ENCODE assay signal across 16 cellular contexts in genomic region chr5:143979044-143979690, GRCh38.
DNase-seq lines count a peak whose midpoint lies in the region; ATAC-seq and TF ChIP-seq lines count a peak whose summit lies in the region.
"Had no signal": no experiment of that assay in that cellular context is flagged by ENCODE, and none has a peak within 500 bp of the region (broad histone marks: within the 10 kb centered on the region; RNA-seq: fewer than 3 reads in every experiment).

No MANE protein-coding gene starts in this region.

- H3K27ac Mint-ChIP-seq in type B pancreatic cell, result no peak overlapping the region
- H3K27ac Mint-ChIP-seq: activated CD8-positive, alpha-beta T cell treated with anti-CD3 and anti-CD28 coated beads for 36 hours had no signal

- no peaks in the 10 kb centered on the region for H3K36me3 ChIP-seq in fibroblast of lung (ENCODE audit: control insufficient read depth, insufficient read depth, low read length)
- H3K36me3 ChIP-seq: BLaER1, HAP-1 had no signal

- H3K79me2 ChIP-seq in fibroblast of lung (ENCODE audit: control insufficient read depth, insufficient read depth, low read length), result no peaks in the 10 kb centered on the region
- H3K79me2 ChIP-seq: hepatocyte had no signal

- H3K4me3 Mint-ChIP-seq in type B pancreatic cell, result no peak overlapping the region
- H3K4me3 Mint-ChIP-seq: activated CD8-positive, alpha-beta T cell treated with anti-CD3 and anti-CD28 coated beads for 36 hours had no signal

- no peaks in the 10 kb centered on the region for H3K36me3 Mint-ChIP-seq in type B pancreatic cell

- no peaks in the 10 kb centered on the region for H3K9me3 Mint-ChIP-seq in type B pancreatic cell
- H3K9me3 Mint-ChIP-seq: activated CD8-positive, alpha-beta T cell treated with anti-CD3 and anti-CD28 coated beads for 36 hours had no signal

- DNase-seq in fibroblast of lung (ENCODE audit: low read depth in 2 of 2) (peak in 1 of 2 donors; percentile 5), DMS153 treated with DMSO at 0.1 percent for 48 hours (lab: John Stamatoyannopoulos, UW; ENCODE audit: unreplicated experiment) (no peak), SKM-1 (lab: John Stamatoyannopoulos, UW; ENCODE audit: unreplicated experiment) (no peak), type B pancreatic cell (ENCODE audit: extremely low spot score, unreplicated experiment) (no peak)
- no peak for DNase-seq in activated CD4-positive, CD25-positive, alpha-beta regulatory T cell treated with anti-CD3 and anti-CD28 coated beads, Interleukin-2, amount 50 U/mL, for 72 hours
- DNase-seq: activated CD8-positive, alpha-beta T cell treated with anti-CD3 and anti-CD28 coated beads for 36 hours; effector CD8-positive, alpha-beta T cell; mucosa of descending colon; NCI-H345; retina had no signal

- no peak overlapping the region for H3K4me2 ChIP-seq in fibroblast of lung (ENCODE audit: extremely low read depth, insufficient read depth, low read length)
- H3K4me2 ChIP-seq: BLaER1, hepatocyte had no signal

- no peaks in the 10 kb centered on the region for H4K20me1 ChIP-seq in fibroblast of lung (ENCODE audit: control insufficient read depth, extremely low read depth, insufficient read depth, low read length)
- H4K20me1 ChIP-seq: BLaER1 had no signal

- no peaks in the 10 kb centered on the region for H3K4me1 ChIP-seq in fibroblast of lung (ENCODE audit: control insufficient read depth, extremely low read depth, insufficient read depth, low read length)
- H3K4me1 ChIP-seq: BLaER1, HAP-1 had no signal

- H3K9ac ChIP-seq in fibroblast of lung (ENCODE audit: insufficient read depth, low read length), result no peak overlapping the region
- H3K9ac ChIP-seq: BLaER1 had no signal

- no peak for TF ChIP-seq CTCF in fibroblast of lung (conservative IDR thresholded peaks at IDR 0.05 in 1 of 2, IDR thresholded peaks at IDR 0.05 in 1 of 2; ENCODE audit: low read depth in 1 of 2, low read length in 2 of 2)
- TF ChIP-seq CTCF in type B pancreatic cell (conservative IDR thresholded peaks at IDR 0.05), result no peak

- H3K27ac ChIP-seq in fibroblast of lung (ENCODE audit: insufficient read depth, low read length), result no peak overlapping the region
- H3K27ac ChIP-seq: BLaER1, hepatocyte had no signal

- H3K9me3 ChIP-seq in fibroblast of lung (ENCODE audit: control insufficient read depth, insufficient read depth, low read depth, low read length), result no peaks in the 10 kb centered on the region
- H3K9me3 ChIP-seq: BLaER1, HAP-1, mucosa of descending colon had no signal

- peak overlapping the region; percentile 34 for H2AFZ ChIP-seq in fibroblast of lung (ENCODE audit: low read length)
- H2AFZ ChIP-seq: hepatocyte had no signal

- no peaks in the 10 kb centered on the region for H3K27me3 ChIP-seq in fibroblast of lung (ENCODE audit: control insufficient read depth, insufficient read depth, low read length)
- H3K27me3 ChIP-seq: BLaER1, hepatocyte had no signal

- no peaks in the 10 kb centered on the region for H3K27me3 Mint-ChIP-seq in type B pancreatic cell
- H3K27me3 Mint-ChIP-seq: activated CD8-positive, alpha-beta T cell treated with anti-CD3 and anti-CD28 coated beads for 36 hours had no signal

- ATAC-seq in GM18498 (IDR thresholded peaks at IDR 0.05; ENCODE audit: unreplicated experiment) (peak; percentile 58), GM21786 (IDR thresholded peaks at IDR 0.05; ENCODE audit: unreplicated experiment) (peak; percentile 51), HG03354 (IDR thresholded peaks at IDR 0.05; ENCODE audit: poor library complexity, severe bottlenecking, unreplicated experiment) (peak; percentile 76)
- ATAC-seq: activated CD8-positive, alpha-beta T cell treated with anti-CD3 and anti-CD28 coated beads for 36 hours; mucosa of descending colon had no signal

- no peak overlapping the region for H3K4me3 ChIP-seq in fibroblast of lung (replicated peaks in 1 of 4; ENCODE audit: control extremely low read depth in 1 of 4, insufficient read depth in 1 of 4, low read depth in 3 of 4, low read length in 4 of 4)
- H3K4me3 ChIP-seq: BLaER1, HAP-1, hepatocyte, mucosa of descending colon had no signal

- no peaks in the 10 kb centered on the region for H3K4me1 Mint-ChIP-seq in type B pancreatic cell (ENCODE audit: unreplicated experiment)
